ENCODE assay signal across 3 cellular contexts in the genomic region with DNA sequence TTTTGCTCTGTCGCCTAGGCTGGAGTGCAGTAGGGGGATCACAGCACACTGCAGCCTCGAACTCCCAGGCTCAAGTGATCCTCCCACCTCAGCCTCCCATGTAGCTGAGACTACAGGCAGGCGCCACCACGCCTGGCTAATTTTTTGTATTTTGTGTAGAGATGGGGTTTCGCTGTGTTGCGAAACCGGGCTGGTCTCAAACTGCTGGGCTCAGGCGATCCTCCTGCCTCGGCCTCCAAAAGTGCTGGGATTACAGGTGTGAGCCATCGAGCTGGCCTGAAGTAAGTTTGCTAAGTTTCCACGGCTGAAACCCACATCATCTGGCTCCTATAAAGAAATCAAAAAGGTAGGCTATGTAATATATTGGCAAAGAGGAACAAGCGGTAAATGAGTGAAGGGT.
TF ChIP-seq lines count a peak whose summit lies in the region.

No MANE protein-coding gene starts in this region.

TF ChIP-seq in GM23338, 12 proteins besides CTCF, POLR2A, EP300 and RAD21 (continues in another document):
- TF ChIP-seq, protein P1, sequence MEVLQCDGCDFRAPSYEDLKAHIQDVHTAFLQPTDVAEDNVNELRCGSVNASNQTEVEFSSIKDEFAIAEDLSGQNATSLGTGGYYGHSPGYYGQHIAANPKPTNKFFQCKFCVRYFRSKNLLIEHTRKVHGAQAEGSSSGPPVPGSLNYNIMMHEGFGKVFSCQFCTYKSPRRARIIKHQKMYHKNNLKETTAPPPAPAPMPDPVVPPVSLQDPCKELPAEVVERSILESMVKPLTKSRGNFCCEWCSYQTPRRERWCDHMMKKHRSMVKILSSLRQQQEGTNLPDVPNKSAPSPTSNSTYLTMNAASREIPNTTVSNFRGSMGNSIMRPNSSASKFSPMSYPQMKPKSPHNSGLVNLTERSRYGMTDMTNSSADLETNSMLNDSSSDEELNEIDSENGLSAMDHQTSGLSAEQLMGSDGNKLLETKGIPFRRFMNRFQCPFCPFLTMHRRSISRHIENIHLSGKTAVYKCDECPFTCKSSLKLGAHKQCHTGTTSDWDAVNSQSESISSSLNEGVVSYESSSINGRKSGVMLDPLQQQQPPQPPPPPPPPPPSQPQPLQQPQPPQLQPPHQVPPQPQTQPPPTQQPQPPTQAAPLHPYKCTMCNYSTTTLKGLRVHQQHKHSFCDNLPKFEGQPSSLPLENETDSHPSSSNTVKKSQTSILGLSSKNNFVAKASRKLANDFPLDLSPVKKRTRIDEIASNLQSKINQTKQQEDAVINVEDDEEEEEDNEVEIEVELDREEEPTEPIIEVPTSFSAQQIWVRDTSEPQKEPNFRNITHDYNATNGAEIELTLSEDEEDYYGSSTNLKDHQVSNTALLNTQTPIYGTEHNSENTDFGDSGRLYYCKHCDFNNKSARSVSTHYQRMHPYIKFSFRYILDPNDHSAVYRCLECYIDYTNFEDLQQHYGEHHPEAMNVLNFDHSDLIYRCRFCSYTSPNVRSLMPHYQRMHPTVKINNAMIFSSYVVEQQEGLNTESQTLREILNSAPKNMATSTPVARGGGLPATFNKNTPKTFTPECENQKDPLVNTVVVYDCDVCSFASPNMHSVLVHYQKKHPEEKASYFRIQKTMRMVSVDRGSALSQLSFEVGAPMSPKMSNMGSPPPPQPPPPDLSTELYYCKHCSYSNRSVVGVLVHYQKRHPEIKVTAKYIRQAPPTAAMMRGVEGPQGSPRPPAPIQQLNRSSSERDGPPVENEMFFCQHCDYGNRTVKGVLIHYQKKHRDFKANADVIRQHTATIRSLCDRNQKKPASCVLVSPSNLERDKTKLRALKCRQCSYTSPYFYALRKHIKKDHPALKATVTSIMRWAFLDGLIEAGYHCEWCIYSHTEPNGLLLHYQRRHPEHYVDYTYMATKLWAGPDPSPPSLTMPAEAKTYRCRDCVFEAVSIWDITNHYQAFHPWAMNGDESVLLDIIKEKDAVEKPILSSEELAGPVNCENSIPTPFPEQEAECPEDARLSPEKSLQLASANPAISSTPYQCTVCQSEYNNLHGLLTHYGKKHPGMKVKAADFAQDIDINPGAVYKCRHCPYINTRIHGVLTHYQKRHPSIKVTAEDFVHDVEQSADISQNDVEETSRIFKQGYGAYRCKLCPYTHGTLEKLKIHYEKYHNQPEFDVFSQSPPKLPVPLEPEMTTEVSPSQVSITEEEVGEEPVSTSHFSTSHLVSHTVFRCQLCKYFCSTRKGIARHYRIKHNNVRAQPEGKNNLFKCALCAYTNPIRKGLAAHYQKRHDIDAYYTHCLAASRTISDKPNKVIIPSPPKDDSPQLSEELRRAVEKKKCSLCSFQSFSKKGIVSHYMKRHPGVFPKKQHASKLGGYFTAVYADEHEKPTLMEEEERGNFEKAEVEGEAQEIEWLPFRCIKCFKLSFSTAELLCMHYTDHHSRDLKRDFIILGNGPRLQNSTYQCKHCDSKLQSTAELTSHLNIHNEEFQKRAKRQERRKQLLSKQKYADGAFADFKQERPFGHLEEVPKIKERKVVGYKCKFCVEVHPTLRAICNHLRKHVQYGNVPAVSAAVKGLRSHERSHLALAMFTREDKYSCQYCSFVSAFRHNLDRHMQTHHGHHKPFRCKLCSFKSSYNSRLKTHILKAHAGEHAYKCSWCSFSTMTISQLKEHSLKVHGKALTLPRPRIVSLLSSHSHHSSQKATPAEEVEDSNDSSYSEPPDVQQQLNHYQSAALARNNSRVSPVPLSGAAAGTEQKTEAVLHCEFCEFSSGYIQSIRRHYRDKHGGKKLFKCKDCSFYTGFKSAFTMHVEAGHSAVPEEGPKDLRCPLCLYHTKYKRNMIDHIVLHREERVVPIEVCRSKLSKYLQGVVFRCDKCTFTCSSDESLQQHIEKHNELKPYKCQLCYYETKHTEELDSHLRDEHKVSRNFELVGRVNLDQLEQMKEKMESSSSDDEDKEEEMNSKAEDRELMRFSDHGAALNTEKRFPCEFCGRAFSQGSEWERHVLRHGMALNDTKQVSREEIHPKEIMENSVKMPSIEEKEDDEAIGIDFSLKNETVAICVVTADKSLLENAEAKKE (CRISPR knock-in tag; IDR thresholded peaks at IDR 0.05) = no peak
- no peak for TF ChIP-seq EZH2phosphoT487 (IDR thresholded peaks at IDR 0.05; ENCODE audit: unreplicated experiment)

TF ChIP-seq in GM12891, 5 proteins besides CTCF, POLR2A, EP300 and RAD21:
- no peak for TF ChIP-seq SPI1 (IDR thresholded peaks at IDR 0.05; ENCODE audit: low read depth, low read length)
- no peak for TF ChIP-seq POU2F2 (IDR thresholded peaks at IDR 0.05; ENCODE audit: low read depth, low read length)
- TF ChIP-seq TAF1 (IDR thresholded peaks at IDR 0.05; ENCODE audit: low read depth, low read length) = no peak
- TF ChIP-seq POLR2AphosphoS5 (IDR thresholded peaks at IDR 0.05; ENCODE audit: low read depth, low read length) = no peak
- no peak for TF ChIP-seq PAX5 (IDR thresholded peaks at IDR 0.05; ENCODE audit: insufficient read depth, low read length, severe bottlenecking)

TF ChIP-seq in SK-N-SH, 30 proteins besides CTCF, POLR2A, EP300 and RAD21:
- TF ChIP-seq, protein P2, sequence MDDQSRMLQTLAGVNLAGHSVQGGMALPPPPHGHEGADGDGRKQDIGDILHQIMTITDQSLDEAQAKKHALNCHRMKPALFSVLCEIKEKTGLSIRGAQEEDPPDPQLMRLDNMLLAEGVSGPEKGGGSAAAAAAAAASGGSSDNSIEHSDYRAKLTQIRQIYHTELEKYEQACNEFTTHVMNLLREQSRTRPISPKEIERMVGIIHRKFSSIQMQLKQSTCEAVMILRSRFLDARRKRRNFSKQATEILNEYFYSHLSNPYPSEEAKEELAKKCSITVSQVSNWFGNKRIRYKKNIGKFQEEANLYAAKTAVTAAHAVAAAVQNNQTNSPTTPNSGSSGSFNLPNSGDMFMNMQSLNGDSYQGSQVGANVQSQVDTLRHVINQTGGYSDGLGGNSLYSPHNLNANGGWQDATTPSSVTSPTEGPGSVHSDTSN (IDR thresholded peaks at IDR 0.05) = no peak
- TF ChIP-seq, protein P3, sequence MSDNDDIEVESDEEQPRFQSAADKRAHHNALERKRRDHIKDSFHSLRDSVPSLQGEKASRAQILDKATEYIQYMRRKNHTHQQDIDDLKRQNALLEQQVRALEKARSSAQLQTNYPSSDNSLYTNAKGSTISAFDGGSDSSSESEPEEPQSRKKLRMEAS (IDR thresholded peaks at IDR 0.05; ENCODE audit: low read depth) = no peak
- TF ChIP-seq GABPA (IDR thresholded peaks at IDR 0.05; ENCODE audit: low read depth) = no peak
- TF ChIP-seq FOXM1 (IDR thresholded peaks at IDR 0.05; ENCODE audit: low read depth) = no peak
- no peak for TF ChIP-seq GATA2 (CRISPR knock-in tag; IDR thresholded peaks at IDR 0.05)
- TF ChIP-seq CHD2 (IDR thresholded peaks at IDR 0.05; ENCODE audit: low read length, partially characterized antibody) = no peak
- no peak for TF ChIP-seq YY1 (IDR thresholded peaks at IDR 0.05; ENCODE audit: low read depth)
- TF ChIP-seq RCOR1 (IDR thresholded peaks at IDR 0.05; ENCODE audit: low read length) = no peak
